In genomic region chr15:90449206-90449735, GRCh38 we compare ENCODE assay signal across 15 cellular contexts.
A peak's percentile ranks its signal among the peaks of the same experiment; 100 is the strongest.
DNase-seq lines count a peak whose midpoint lies in the region; ATAC-seq lines count a peak whose summit lies in the region.
"Had no signal": no experiment of that assay in that cellular context is flagged by ENCODE, and none has a peak within 500 bp of the region (broad histone marks: within the 10 kb centered on the region; RNA-seq: fewer than 3 reads in every experiment).

No MANE protein-coding gene starts in this region.

- no peak overlapping the region for H4K8ac ChIP-seq in trophoblast cell (ENCODE audit: low read depth, low read length)

- no peak overlapping the region for H3K4me3 ChIP-seq in GM23248
- H3K4me3 ChIP-seq in trophoblast cell (ENCODE audit: low read depth, low read length), result no peak overlapping the region
- H3K4me3 ChIP-seq: adrenal gland, GM12878, K562, PC-9 had no signal

- H3K14ac ChIP-seq in trophoblast cell (ENCODE audit: low read length), result no peak overlapping the region

- no peaks in the 10 kb centered on the region for H3K27me3 ChIP-seq in GM23248 (replicated peaks; ENCODE audit: insufficient read depth)
- no peaks in the 10 kb centered on the region for H3K27me3 ChIP-seq in trophoblast cell (ENCODE audit: insufficient read depth, low read length)
- H3K27me3 ChIP-seq: adrenal gland had no signal

- H2AK5ac ChIP-seq in trophoblast cell (ENCODE audit: low read length), result no peak overlapping the region

- H3K18ac ChIP-seq in trophoblast cell (ENCODE audit: low read length), result no peak overlapping the region

- no peak overlapping the region for H3K4me3 Mint-ChIP-seq in effector memory CD8-positive, alpha-beta T cell

- peak; percentile 54 for DNase-seq in GM23248
- DNase-seq in RPMI7951 (ENCODE audit: low read depth), result peak; percentile 26
- no peak for DNase-seq in effector memory CD8-positive, alpha-beta T cell
- peak; percentile 84 to 91 for DNase-seq in trophoblast cell
- no peak for DNase-seq in stimulated activated CD4-positive, alpha-beta T cell treated with anti-CD3 and anti-CD28 coated beads, Interleukin-1b, Interleukin-23, amount 100 ng/mL, for 48 hours
- DNase-seq in DMS79 (lab: John Stamatoyannopoulos, UW), result no peak
- DNase-seq: adrenal gland; Caco-2; NCI-H2029 treated with DMSO at 0.1 percent for 48 hours; NCI-H524; PC-9; stimulated activated CD4-positive, alpha-beta T cell treated with anti-CD3 and anti-CD28 coated beads, Interleukin-2, amount 100 ng/mL, for 48 hours had no signal

- in situ Hi-C loops in GM23248 (cut with MboI), result no loop called here

- peaks cover 6 to 35% of the 10 kb centered on the region in 2 donors for H3K4me1 Mint-ChIP-seq in effector memory CD8-positive, alpha-beta T cell (ENCODE audit: low read depth in 2 of 2)

- H3K4me1 ChIP-seq in GM23248 (ENCODE audit: insufficient read depth) (peaks cover 7% of the 10 kb centered on the region; the same call in 1 of the 2 replicates), trophoblast cell (ENCODE audit: control insufficient read depth in 1 of 2, insufficient read depth in 2 of 2, low read length in 2 of 2) (peaks cover 0 to 4% of the 10 kb centered on the region in 2 experiments)
- H3K4me1 ChIP-seq: adrenal gland, Caco-2 had no signal

- H3K9ac ChIP-seq in GM23248 (no peak overlapping the region), trophoblast cell (ENCODE audit: low read length) (no peak overlapping the region)

- H2BK120ac ChIP-seq in trophoblast cell (ENCODE audit: insufficient read depth, low read length, poor library complexity), result no peak overlapping the region

- H3K4me2 ChIP-seq in GM23248 (ENCODE audit: unreplicated experiment) (no peak overlapping the region), trophoblast cell (ENCODE audit: low read length) (no peak overlapping the region)
- H3K4me2 ChIP-seq: PC-9 had no signal

- no peaks in the 10 kb centered on the region for H3K9me3 Mint-ChIP-seq in effector memory CD8-positive, alpha-beta T cell

- H3K36me3 Mint-ChIP-seq in effector memory CD8-positive, alpha-beta T cell (ENCODE audit: insufficient read depth), result peaks cover 83% of the 10 kb centered on the region

- H3K79me1 ChIP-seq in trophoblast cell (ENCODE audit: low read length), result no peaks in the 10 kb centered on the region

- H3K27ac Mint-ChIP-seq in effector memory CD8-positive, alpha-beta T cell, result peak overlapping the region; percentile 44

- H2AFZ ChIP-seq in GM23248 (no peak overlapping the region), trophoblast cell (ENCODE audit: insufficient read depth, low read length, poor library complexity) (no peak overlapping the region)
- H2AFZ ChIP-seq: PC-9 had no signal

- H3K23ac ChIP-seq in trophoblast cell (ENCODE audit: low read length), result no peak overlapping the region

- H4K91ac ChIP-seq in trophoblast cell (ENCODE audit: low read depth, low read length), result no peak overlapping the region

- no peak overlapping the region for H2BK12ac ChIP-seq in trophoblast cell (ENCODE audit: low read length)

- H3K9me2 ChIP-seq in GM23248 (ENCODE audit: insufficient read depth), result no peaks in the 10 kb centered on the region

- no peak for ATAC-seq in effector memory CD8-positive, alpha-beta T cell (replicated peaks)
- ATAC-seq in GM21786 (IDR thresholded peaks at IDR 0.05; ENCODE audit: unreplicated experiment), result no peak
- ATAC-seq: GM12878, K562 had no signal

- H3K4ac ChIP-seq in trophoblast cell (ENCODE audit: low read depth, low read length), result no peak overlapping the region

- H3K79me2 ChIP-seq in GM23248 (ENCODE audit: insufficient read depth) (peaks cover 71% of the 10 kb centered on the region), trophoblast cell (ENCODE audit: control insufficient read depth, insufficient read depth, low read length, poor library complexity) (no peaks in the 10 kb centered on the region)

- no peak overlapping the region for H2BK5ac ChIP-seq in trophoblast cell (ENCODE audit: low read depth, low read length, poor library complexity)

- WGBS in GM23248 (ENCODE audit: low coverage in 1 of 2, low lambda C conversion rate in 2 of 2, missing lambda C conversion rate in 2 of 2), 2 experiments, result 95 to 96% methylated on average over 4 of the region's 4 CpGs
- no CpG with 5 or more reads among the region's 4 CpGs for WGBS in trophoblast cell (ENCODE audit: extremely low coverage, insufficient coverage, insufficient read length)

- peaks cover 81% of the 10 kb centered on the region for H3K36me3 ChIP-seq in GM23248 (ENCODE audit: low read depth)
- H3K36me3 ChIP-seq in trophoblast cell (ENCODE audit: control insufficient read depth in 1 of 2, insufficient read depth in 2 of 2, low read length in 2 of 2), result peaks cover 16 to 36% of the 10 kb centered on the region in 2 experiments

- H4K20me1 ChIP-seq in GM23248 (ENCODE audit: insufficient read depth), result no peaks in the 10 kb centered on the region

- H3K27me3 Mint-ChIP-seq in effector memory CD8-positive, alpha-beta T cell, result no peaks in the 10 kb centered on the region

- H3K27ac ChIP-seq in GM23248, result no peak overlapping the region
- no peak overlapping the region for H3K27ac ChIP-seq in trophoblast cell (ENCODE audit: low read depth, low read length)
- H3K27ac ChIP-seq: adrenal gland, PC-9 had no signal

- peaks cover 35% of the 10 kb centered on the region for H3F3A ChIP-seq in GM23248 (ENCODE audit: insufficient read depth)

- H3K9me3 ChIP-seq in GM23248 (ENCODE audit: low read depth) (no peaks in the 10 kb centered on the region), trophoblast cell (ENCODE audit: insufficient read depth, low read depth, low read length) (no peaks in the 10 kb centered on the region)
- H3K9me3 ChIP-seq: adrenal gland, Caco-2 had no signal

- H4K12ac ChIP-seq in trophoblast cell (ENCODE audit: low read depth, low read length), result no peak overlapping the region

Comparison
In these comparisons a context has a peak if more than half of its experiments do, and no peak if none do; other contexts are left out.
1. DNase-seq: peak in GM23248 (single experiment), RPMI7951 (single experiment) and trophoblast cell (2 of 2); none in effector memory CD8-positive, alpha-beta T cell (0 of 3), stimulated activated CD4-positive, alpha-beta T cell treated with anti-CD3 and anti-CD28 coated beads, Interleukin-1b, Interleukin-23, amount 100 ng/mL, for 48 hours (single experiment) and DMS79 (single experiment).